24 cellular contexts compared by ENCODE assay signal in genomic region chr7:55370001-55370400, GRCh38. TPM values are rescaled to one million over a fixed set of nuclear protein-coding genes. Genes with fewer than 3 reads are reported as not detected.
DNase-seq lines count a peak whose midpoint lies in the region; ATAC-seq and TF ChIP-seq lines count a peak whose summit lies in the region.
"Had no signal": no experiment of that assay in that cellular context is flagged by ENCODE, and none has a peak within 500 bp of the region (broad histone marks: within the 10 kb centered on the region; RNA-seq: fewer than 3 reads in every experiment).

No MANE protein-coding gene starts in this region.

- 86% methylated on average over 2 of the region's 3 CpGs for WGBS in suprapubic skin

- no peak for TF ChIP-seq POLR2A in suprapubic skin (IDR thresholded peaks at IDR 0.05)

- H3K4me3 ChIP-seq in suprapubic skin, result no peak overlapping the region
- H3K4me3 ChIP-seq: coronary artery, hepatocyte, psoas muscle, spleen, tibial artery had no signal

- DNase-seq in DMS79 treated with DMSO at 0.1 percent for 48 hours (lab: John Stamatoyannopoulos, UW) (peak; percentile 42), DMS79 (lab: John Stamatoyannopoulos, UW) (no peak), RPMI7951 (ENCODE audit: low read depth) (peak; percentile 59), glomerular visceral epithelial cell (ENCODE audit: extremely low spot score) (peak; percentile 8), suprapubic skin (ENCODE audit: low spot score in 2 of 2) (no peak), left colon (no peak)
- DNase-seq: activated CD4-positive, alpha-beta memory T cell treated with anti-CD3 and anti-CD28 coated beads for 36 hours; activated effector memory CD4-positive, alpha-beta T cell treated with Interleukin-2 at 50 U/mL for 16 hours; NCI-H1694 treated with DMSO at 0.1 percent for 48 hours; NCI-H748 treated with DMSO at 0.1 percent for 48 hours; psoas muscle; spleen; stimulated activated CD4-positive, alpha-beta T cell treated with anti-CD3 and anti-CD28 coated beads, Interleukin-4, amount 100 ng/mL, for 24 hours; stimulated activated naive CD4-positive, alpha-beta T cell treated with Interleukin-2 at 50 U/mL for 16 hours; tibial artery had no signal

- no peaks in the 10 kb centered on the region for H3K9me3 ChIP-seq in suprapubic skin
- H3K9me3 ChIP-seq: neutrophil, psoas muscle, spleen, tibial artery had no signal

- intact Hi-C loops in left colon (cut with DNase I, micrococcal nuclease), result no loop called here

- H3K27me3 ChIP-seq in suprapubic skin, result no peaks in the 10 kb centered on the region
- H3K27me3 ChIP-seq: hepatocyte, neutrophil, spleen, tibial artery had no signal

- ATAC-seq in GM21381 (IDR thresholded peaks at IDR 0.05; ENCODE audit: unreplicated experiment) (no peak), left colon (no peak), HG02870 (IDR thresholded peaks at IDR 0.05; ENCODE audit: unreplicated experiment) (no peak)
- ATAC-seq: HCT116, psoas muscle, Right ventricle myocardium inferior had no signal

- no peaks in the 10 kb centered on the region for H3K36me3 ChIP-seq in suprapubic skin
- H3K36me3 ChIP-seq: neutrophil, spleen, tibial artery had no signal

- no peak for TF ChIP-seq CTCF in suprapubic skin (IDR thresholded peaks at IDR 0.05)

- TF ChIP-seq EP300 in suprapubic skin (IDR thresholded peaks at IDR 0.05), result no peak

- H3K27ac ChIP-seq in suprapubic skin, result peak overlapping the region; percentile 47
- H3K27ac ChIP-seq: 22Rv1, coronary artery, hepatocyte, KMS-11, neutrophil, psoas muscle, spleen, tibial artery had no signal

- peaks cover 21% of the 10 kb centered on the region for H3K4me1 ChIP-seq in suprapubic skin

RNA-seq across cellular contexts. Expression of gene LANCL2, which starts 4.9 kb away (rescaled TPM):
- 17.4 and 29.1 TPM in 2 replicates for total RNA-seq in RPMI7951 (2014; rRNA removed; shearing (Covaris generic))
- 10 to 100 TPM; 11.4 to 22.9 (median 17.7) TPM for total RNA-seq in suprapubic skin
- 10 to 100 TPM; 14.6 to 17.9 TPM for total RNA-seq in left colon

Comparison
In these comparisons a context has a peak if more than half of its experiments do, and no peak if none do; other contexts are left out.
1. DNase-seq: peak in DMS79 treated with DMSO at 0.1 percent for 48 hours (single experiment), RPMI7951 (single experiment) and glomerular visceral epithelial cell (single experiment); none in DMS79 (single experiment), suprapubic skin (0 of 2) and left colon (0 of 2).